Comparison of ENCODE assay signal across 10 cellular contexts in genomic region chr5:39106332-39106731, GRCh38. TPM values are rescaled to one million over a fixed set of nuclear protein-coding genes. Genes with fewer than 3 reads are reported as not detected.
DNase-seq lines count a peak whose midpoint lies in the region; ATAC-seq and TF ChIP-seq lines count a peak whose summit lies in the region.
"Had no signal": no experiment of that assay in that cellular context is flagged by ENCODE, and none has a peak within 500 bp of the region (broad histone marks: within the 10 kb centered on the region; RNA-seq: fewer than 3 reads in every experiment).

No MANE protein-coding gene starts in this region.

- no peak overlapping the region for H2AFZ ChIP-seq in KMS-11 (ENCODE audit: low read depth)

- no peak for ATAC-seq in naive thymus-derived CD4-positive, alpha-beta T cell
- no peak for ATAC-seq in GM19467 (IDR thresholded peaks at IDR 0.05; ENCODE audit: unreplicated experiment)
- no peak for ATAC-seq in HG03196 (IDR thresholded peaks at IDR 0.05; ENCODE audit: unreplicated experiment)

- H3K9ac ChIP-seq in KMS-11 = no peak overlapping the region

- H3K4me2 ChIP-seq in KMS-11 = no peak overlapping the region

- CTCF ChIA-PET in Caco-2 (lab: Charles Lee) = no interaction called here
- CTCF ChIA-PET in naive thymus-derived CD4-positive, alpha-beta T cell (lab: Charles Lee) = interaction anchor here (1.5 kb wide), 1 partner anchor 101 kb away, joined by 3 read pairs; no protein-coding TSS in a partner anchor

- H3K79me2 ChIP-seq in KMS-11 (ENCODE audit: insufficient read depth, low read depth) = no peaks in the 10 kb centered on the region

- no peaks in the 10 kb centered on the region for H3K36me3 Mint-ChIP-seq in Caco-2 (ENCODE audit: insufficient read depth, unreplicated experiment)
- peaks cover 17 to 57% (median 39%) of the 10 kb centered on the region in 5 donors for H3K36me3 Mint-ChIP-seq in naive thymus-derived CD4-positive, alpha-beta T cell

- DNase-seq in Caco-2 = no peak
- DNase-seq in brain microvascular endothelial cell = no peak
- DNase-seq in naive thymus-derived CD4-positive, alpha-beta T cell = peak in 3 of 9 donors; percentile 5 to 29 (median 22)
- no peak for DNase-seq in 8988T
- DNase-seq: activated effector memory CD4-positive, alpha-beta T cell treated with anti-CD3 and anti-CD28 coated beads, Interleukin-2, amount 50 U/mL, for 16 hours; left ventricle myocardium inferior; NCI-H1092 had no signal

- no peaks in the 10 kb centered on the region for H4K20me1 ChIP-seq in KMS-11 (ENCODE audit: insufficient read depth)

- no peak overlapping the region for H3K4me3 ChIP-seq in Caco-2 (ENCODE audit: low read depth, low read length)
- H3K4me3 ChIP-seq in KMS-11 (IDR thresholded peaks at IDR 0.05; ENCODE audit: insufficient read depth, low read depth, low read length) = no peak overlapping the region
- H3K4me3 ChIP-seq in brain microvascular endothelial cell (ENCODE audit: low read depth, low read length) = no peak overlapping the region
- no peak overlapping the region for H3K4me3 ChIP-seq in naive thymus-derived CD4-positive, alpha-beta T cell (ENCODE audit: low read length)
- H3K4me3 ChIP-seq: left ventricle myocardium inferior had no signal

- H3K4me1 ChIP-seq in Caco-2 (peaks cover 11% of the 10 kb centered on the region; the same call in 1 of the 2 replicates), KMS-11 (ENCODE audit: low read depth, poor library complexity, severe bottlenecking) (no peaks in the 10 kb centered on the region)
- H3K4me1 ChIP-seq in naive thymus-derived CD4-positive, alpha-beta T cell (ENCODE audit: control insufficient read depth in 2 of 2, insufficient read depth in 2 of 2, low read length in 2 of 2) = peaks cover 0 to under 1% of the 10 kb centered on the region in 2 donors
- H3K4me1 ChIP-seq: left ventricle myocardium inferior had no signal

- H3K27me3 ChIP-seq in Caco-2 (replicated peaks; ENCODE audit: control insufficient read depth, insufficient read depth, low read length) (no peaks in the 10 kb centered on the region), KMS-11 (ENCODE audit: insufficient read depth, low read depth) (no peaks in the 10 kb centered on the region), brain microvascular endothelial cell (replicated peaks) (no peaks in the 10 kb centered on the region)
- no peaks in the 10 kb centered on the region for H3K27me3 ChIP-seq in naive thymus-derived CD4-positive, alpha-beta T cell (ENCODE audit: control insufficient read depth in 2 of 2, insufficient read depth in 2 of 2, low read length in 2 of 2)

- in situ Hi-C loops in brain microvascular endothelial cell (cut with HindIII; ENCODE audit: low pct_ligation_motif_present, low sequenced_read_pairs) = no loop called here

- H3K36me3 ChIP-seq in Caco-2 (ENCODE audit: control insufficient read depth, insufficient read depth, low read length) = no peaks in the 10 kb centered on the region
- H3K36me3 ChIP-seq in KMS-11 (ENCODE audit: insufficient read depth) = no peaks in the 10 kb centered on the region
- H3K36me3 ChIP-seq in brain microvascular endothelial cell (replicated peaks) = no peaks in the 10 kb centered on the region
- peaks cover 0 to 71% (median 29%) of the 10 kb centered on the region in 3 experiments for H3K36me3 ChIP-seq in naive thymus-derived CD4-positive, alpha-beta T cell (ENCODE audit: control insufficient read depth in 2 of 3, insufficient read depth in 3 of 3, low read length in 3 of 3)
- H3K36me3 ChIP-seq: left ventricle myocardium inferior had no signal

- H3K27ac ChIP-seq in KMS-11 (no peak overlapping the region), brain microvascular endothelial cell (no peak overlapping the region)
- peak overlapping the region; percentile 23 for H3K27ac ChIP-seq in naive thymus-derived CD4-positive, alpha-beta T cell (ENCODE audit: low read depth, low read length)
- H3K27ac ChIP-seq: left ventricle myocardium inferior had no signal

- peak; percentile 24 to 36 for TF ChIP-seq CTCF in Caco-2 (IDR thresholded peaks at IDR 0.05; ENCODE audit: insufficient read depth in 1 of 2, low read depth in 1 of 2, low read length in 1 of 2, severe bottlenecking in 1 of 2, unreplicated experiment in 1 of 2)
- TF ChIP-seq CTCF in KMS-11 (conservative IDR thresholded peaks at IDR 0.05; ENCODE audit: low read depth, low read length) = peak; percentile 42
- TF ChIP-seq CTCF in brain microvascular endothelial cell (IDR thresholded peaks at IDR 0.05; ENCODE audit: low read depth, low read length, missing control alignments) = peak; percentile 22

- H3K4me3 Mint-ChIP-seq in Caco-2 (ENCODE audit: unreplicated experiment) = no peak overlapping the region
- H3K4me3 Mint-ChIP-seq in naive thymus-derived CD4-positive, alpha-beta T cell = no peak overlapping the region

- intact Hi-C loops in Caco-2 (cut with micrococcal nuclease; ENCODE audit: unreplicated experiment) = loop anchor here (1.0 kb wide), 1 partner anchor 112 kb away; no protein-coding TSS in a partner anchor
- intact Hi-C loops in naive thymus-derived CD4-positive, alpha-beta T cell (cut with micrococcal nuclease) = loop anchor here in 1 of 2 donors (1.0 to 10.0 kb wide), 4 partner anchors 34 to 662 kb away; partner anchors contain the start of gene RICTOR

- H3K27me3 Mint-ChIP-seq in Caco-2 (ENCODE audit: insufficient read depth, unreplicated experiment) = peaks cover 9% of the 10 kb centered on the region
- H3K27me3 Mint-ChIP-seq in naive thymus-derived CD4-positive, alpha-beta T cell = no peaks in the 10 kb centered on the region

- H3K27ac Mint-ChIP-seq in Caco-2 (ENCODE audit: unreplicated experiment) = no peak overlapping the region
- peak overlapping the region in 7 of 9 donors; percentile 9 to 67 (median 51) for H3K27ac Mint-ChIP-seq in naive thymus-derived CD4-positive, alpha-beta T cell

- no TSS peak for BruUV-seq in Caco-2 (replicated peaks; lab: Mats Ljungman, UMichigan)

- no peaks in the 10 kb centered on the region for H3K9me3 ChIP-seq in Caco-2
- H3K9me3 ChIP-seq in naive thymus-derived CD4-positive, alpha-beta T cell (ENCODE audit: control insufficient read depth in 2 of 3, low read length in 3 of 3) = no peaks in the 10 kb centered on the region
- H3K9me3 ChIP-seq: left ventricle myocardium inferior had no signal

- no peaks in the 10 kb centered on the region for H3K4me1 Mint-ChIP-seq in Caco-2 (ENCODE audit: low read depth, unreplicated experiment)
- peaks cover 4 to 52% (median 28%) of the 10 kb centered on the region in 7 donors for H3K4me1 Mint-ChIP-seq in naive thymus-derived CD4-positive, alpha-beta T cell

- POLR2A ChIA-PET in Caco-2 (lab: Charles Lee) = no interaction called here
- POLR2A ChIA-PET in naive thymus-derived CD4-positive, alpha-beta T cell (lab: Charles Lee) = no interaction called here

- no peaks in the 10 kb centered on the region for H3K9me3 Mint-ChIP-seq in Caco-2 (ENCODE audit: unreplicated experiment)
- peaks cover 0 to 1% (median 0%) of the 10 kb centered on the region in 11 donors for H3K9me3 Mint-ChIP-seq in naive thymus-derived CD4-positive, alpha-beta T cell

RNA-seq across cellular contexts. Expression of gene RICTOR, which starts 32.1 kb away (rescaled TPM):
- total RNA-seq in Caco-2 (2022) = 25.2 and 25.7 TPM in 2 replicates
- total RNA-seq in naive thymus-derived CD4-positive, alpha-beta T cell = 10 to 100 TPM; 56.9 to 96.2 (median 86.5) TPM
- 10 to 100 TPM; 16.2 to 22.9 TPM for polyA plus RNA-seq in naive thymus-derived CD4-positive, alpha-beta T cell
